Comparison of ENCODE assay signal across 1 cellular context in the genomic region with DNA sequence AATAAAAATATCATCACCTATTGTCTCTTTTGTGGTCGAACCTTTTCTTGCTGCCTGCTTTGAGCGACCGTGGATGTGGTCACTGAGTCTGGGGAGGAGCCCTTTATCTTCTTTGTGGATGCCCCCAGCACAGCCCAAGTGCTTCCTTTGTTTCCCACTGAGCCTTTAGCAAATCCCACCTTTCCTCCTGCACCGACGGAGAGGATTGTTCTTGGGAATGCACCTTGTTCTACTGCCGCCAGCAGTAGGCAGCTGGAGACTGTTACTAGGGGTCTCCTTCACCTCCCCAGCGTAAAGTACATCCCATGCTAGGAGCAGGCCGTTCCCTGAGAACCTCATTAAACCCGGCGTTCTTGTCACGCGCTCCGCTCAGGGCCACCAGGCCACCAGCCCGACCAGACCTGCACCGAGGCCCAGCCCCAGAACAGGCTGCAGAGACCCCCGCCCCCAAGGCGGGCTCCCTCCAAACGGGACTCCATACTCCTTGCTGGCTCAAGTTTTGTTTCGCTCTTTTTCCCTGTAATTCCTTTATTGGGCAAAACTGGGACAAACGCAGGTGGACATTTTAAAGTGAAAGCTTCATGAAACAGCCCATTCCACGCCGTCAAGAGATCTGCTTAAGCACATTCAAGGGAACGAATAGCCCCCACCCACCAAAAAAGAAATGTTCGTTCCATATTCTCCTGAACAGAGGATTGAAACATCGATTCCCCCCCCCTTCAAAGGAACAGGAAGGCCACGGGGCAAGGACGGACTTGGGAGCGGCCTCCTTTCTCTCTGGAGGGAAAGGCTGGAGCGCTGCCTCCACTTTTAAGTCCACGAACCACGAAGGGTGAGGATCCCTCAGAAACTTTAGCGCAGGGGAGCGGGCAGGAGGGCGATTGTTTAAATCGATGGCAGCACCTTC.
TF ChIP-seq lines count a peak whose summit lies in the region.

No MANE protein-coding gene starts in this region.

TF ChIP-seq in HepG2, 621 proteins besides CTCF, POLR2A, EP300 and RAD21 (continued from another document and continues in another):
- TF ChIP-seq, protein P1, sequence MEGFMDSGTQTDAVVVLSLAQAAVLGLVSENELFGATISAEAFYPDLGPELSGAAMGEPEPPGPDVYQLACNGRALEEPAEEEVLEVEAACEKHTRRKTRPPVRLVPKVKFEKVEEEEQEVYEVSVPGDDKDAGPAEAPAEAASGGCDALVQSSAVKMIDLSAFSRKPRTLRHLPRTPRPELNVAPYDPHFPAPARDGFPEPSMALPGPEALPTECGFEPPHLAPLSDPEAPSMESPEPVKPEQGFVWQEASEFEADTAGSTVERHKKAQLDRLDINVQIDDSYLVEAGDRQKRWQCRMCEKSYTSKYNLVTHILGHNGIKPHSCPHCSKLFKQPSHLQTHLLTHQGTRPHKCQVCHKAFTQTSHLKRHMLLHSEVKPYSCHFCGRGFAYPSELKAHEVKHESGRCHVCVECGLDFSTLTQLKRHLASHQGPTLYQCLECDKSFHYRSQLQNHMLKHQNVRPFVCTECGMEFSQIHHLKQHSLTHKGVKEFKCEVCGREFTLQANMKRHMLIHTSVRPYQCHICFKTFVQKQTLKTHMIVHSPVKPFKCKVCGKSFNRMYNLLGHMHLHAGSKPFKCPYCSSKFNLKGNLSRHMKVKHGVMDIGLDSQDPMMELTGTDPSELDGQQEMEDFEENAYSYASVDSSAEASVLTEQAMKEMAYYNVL (CRISPR knock-in tag; IDR thresholded peaks at IDR 0.05; ENCODE audit: borderline replicate concordance), result no peak; the same call in none of the 2 replicates
- TF ChIP-seq CBX2 (IDR thresholded peaks at IDR 0.05; ENCODE audit: low read depth, low read length), result no peak
- no peak for TF ChIP-seq CBX2 (CRISPR knock-in tag; IDR thresholded peaks at IDR 0.05; ENCODE audit: low read depth)
- peak; percentile 56; the same call in 1 of the 2 replicates for TF ChIP-seq RARG (CRISPR knock-in tag; IDR thresholded peaks at IDR 0.05; ENCODE audit: low read depth)
- no peak for TF ChIP-seq ZBTB42 (CRISPR knock-in tag; IDR thresholded peaks at IDR 0.05)
- no peak; the same call in 1 of the 2 replicates for TF ChIP-seq HOXA9 (CRISPR knock-in tag; IDR thresholded peaks at IDR 0.05; ENCODE audit: borderline replicate concordance)
- TF ChIP-seq ZFP62 (CRISPR knock-in tag; IDR thresholded peaks at IDR 0.05), result no peak
- TF ChIP-seq MIER3 (CRISPR knock-in tag; IDR thresholded peaks at IDR 0.05; ENCODE audit: borderline replicate concordance), result peak; percentile 56; the same call in 1 of the 2 replicates
- no peak for TF ChIP-seq ZNF383 (CRISPR knock-in tag; IDR thresholded peaks at IDR 0.05; ENCODE audit: borderline replicate concordance)
- TF ChIP-seq, protein P2, sequence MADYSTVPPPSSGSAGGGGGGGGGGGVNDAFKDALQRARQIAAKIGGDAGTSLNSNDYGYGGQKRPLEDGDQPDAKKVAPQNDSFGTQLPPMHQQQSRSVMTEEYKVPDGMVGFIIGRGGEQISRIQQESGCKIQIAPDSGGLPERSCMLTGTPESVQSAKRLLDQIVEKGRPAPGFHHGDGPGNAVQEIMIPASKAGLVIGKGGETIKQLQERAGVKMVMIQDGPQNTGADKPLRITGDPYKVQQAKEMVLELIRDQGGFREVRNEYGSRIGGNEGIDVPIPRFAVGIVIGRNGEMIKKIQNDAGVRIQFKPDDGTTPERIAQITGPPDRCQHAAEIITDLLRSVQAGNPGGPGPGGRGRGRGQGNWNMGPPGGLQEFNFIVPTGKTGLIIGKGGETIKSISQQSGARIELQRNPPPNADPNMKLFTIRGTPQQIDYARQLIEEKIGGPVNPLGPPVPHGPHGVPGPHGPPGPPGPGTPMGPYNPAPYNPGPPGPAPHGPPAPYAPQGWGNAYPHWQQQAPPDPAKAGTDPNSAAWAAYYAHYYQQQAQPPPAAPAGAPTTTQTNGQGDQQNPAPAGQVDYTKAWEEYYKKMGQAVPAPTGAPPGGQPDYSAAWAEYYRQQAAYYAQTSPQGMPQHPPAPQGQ (CRISPR knock-in tag; IDR thresholded peaks at IDR 0.05; ENCODE audit: borderline replicate concordance), result no peak
- 0 out of 2 replicates have a peak, but pooled peaks have one; percentile 52 for TF ChIP-seq ZBTB38 (CRISPR knock-in tag; IDR thresholded peaks at IDR 0.05)
- 0 out of 4 replicates have a peak, but pooled peaks of 1 of the 2 experiments have one; percentile 33 for TF ChIP-seq NR2F1 (CRISPR knock-in tag; IDR thresholded peaks at IDR 0.05)
- TF ChIP-seq ZSCAN22 (CRISPR knock-in tag; IDR thresholded peaks at IDR 0.05), result 0 out of 2 replicates have a peak, but pooled peaks have one; percentile 5
- no peak for TF ChIP-seq ZNF83 (CRISPR knock-in tag; IDR thresholded peaks at IDR 0.05; ENCODE audit: borderline replicate concordance)
- TF ChIP-seq HOXA7 (CRISPR knock-in tag; IDR thresholded peaks at IDR 0.05), result no peak
- TF ChIP-seq FOSL1 (CRISPR knock-in tag; IDR thresholded peaks at IDR 0.05; ENCODE audit: borderline replicate concordance), result no peak
- TF ChIP-seq RBM39 (IDR thresholded peaks at IDR 0.05; ENCODE audit: low read depth, low read length, poor library complexity, severe bottlenecking), result no peak
- no peak for TF ChIP-seq JUNB (CRISPR knock-in tag; IDR thresholded peaks at IDR 0.05; ENCODE audit: borderline replicate concordance)
- TF ChIP-seq FOXK2 (IDR thresholded peaks at IDR 0.05), result no peak
- no peak for TF ChIP-seq ATAD3A (CRISPR knock-in tag; IDR thresholded peaks at IDR 0.05)
- TF ChIP-seq ZNF547 (CRISPR knock-in tag; IDR thresholded peaks at IDR 0.05), result no peak
- TF ChIP-seq, protein P3, sequence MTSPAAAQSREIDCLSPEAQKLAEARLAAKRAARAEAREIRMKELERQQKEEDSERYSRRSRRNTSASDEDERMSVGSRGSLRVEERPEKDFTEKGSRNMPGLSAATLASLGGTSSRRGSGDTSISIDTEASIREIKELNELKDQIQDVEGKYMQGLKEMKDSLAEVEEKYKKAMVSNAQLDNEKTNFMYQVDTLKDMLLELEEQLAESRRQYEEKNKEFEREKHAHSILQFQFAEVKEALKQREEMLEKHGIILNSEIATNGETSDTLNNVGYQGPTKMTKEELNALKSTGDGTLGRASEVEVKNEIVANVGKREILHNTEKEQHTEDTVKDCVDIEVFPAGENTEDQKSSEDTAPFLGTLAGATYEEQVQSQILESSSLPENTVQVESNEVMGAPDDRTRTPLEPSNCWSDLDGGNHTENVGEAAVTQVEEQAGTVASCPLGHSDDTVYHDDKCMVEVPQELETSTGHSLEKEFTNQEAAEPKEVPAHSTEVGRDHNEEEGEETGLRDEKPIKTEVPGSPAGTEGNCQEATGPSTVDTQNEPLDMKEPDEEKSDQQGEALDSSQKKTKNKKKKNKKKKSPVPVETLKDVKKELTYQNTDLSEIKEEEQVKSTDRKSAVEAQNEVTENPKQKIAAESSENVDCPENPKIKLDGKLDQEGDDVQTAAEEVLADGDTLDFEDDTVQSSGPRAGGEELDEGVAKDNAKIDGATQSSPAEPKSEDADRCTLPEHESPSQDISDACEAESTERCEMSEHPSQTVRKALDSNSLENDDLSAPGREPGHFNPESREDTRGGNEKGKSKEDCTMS (CRISPR knock-in tag; conservative IDR thresholded peaks at IDR 0.05), result no peak
- TF ChIP-seq SRSF4 (IDR thresholded peaks at IDR 0.05; ENCODE audit: low read depth, low read length, poor library complexity, severe bottlenecking), result no peak
- TF ChIP-seq, protein P4, sequence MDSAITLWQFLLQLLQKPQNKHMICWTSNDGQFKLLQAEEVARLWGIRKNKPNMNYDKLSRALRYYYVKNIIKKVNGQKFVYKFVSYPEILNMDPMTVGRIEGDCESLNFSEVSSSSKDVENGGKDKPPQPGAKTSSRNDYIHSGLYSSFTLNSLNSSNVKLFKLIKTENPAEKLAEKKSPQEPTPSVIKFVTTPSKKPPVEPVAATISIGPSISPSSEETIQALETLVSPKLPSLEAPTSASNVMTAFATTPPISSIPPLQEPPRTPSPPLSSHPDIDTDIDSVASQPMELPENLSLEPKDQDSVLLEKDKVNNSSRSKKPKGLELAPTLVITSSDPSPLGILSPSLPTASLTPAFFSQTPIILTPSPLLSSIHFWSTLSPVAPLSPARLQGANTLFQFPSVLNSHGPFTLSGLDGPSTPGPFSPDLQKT (CRISPR knock-in tag; IDR thresholded peaks at IDR 0.05; ENCODE audit: borderline replicate concordance), result no peak
- TF ChIP-seq, protein P5, sequence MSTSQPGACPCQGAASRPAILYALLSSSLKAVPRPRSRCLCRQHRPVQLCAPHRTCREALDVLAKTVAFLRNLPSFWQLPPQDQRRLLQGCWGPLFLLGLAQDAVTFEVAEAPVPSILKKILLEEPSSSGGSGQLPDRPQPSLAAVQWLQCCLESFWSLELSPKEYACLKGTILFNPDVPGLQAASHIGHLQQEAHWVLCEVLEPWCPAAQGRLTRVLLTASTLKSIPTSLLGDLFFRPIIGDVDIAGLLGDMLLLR (CRISPR knock-in tag; IDR thresholded peaks at IDR 0.05), result 0 out of 2 replicates have a peak, but pooled peaks have one; percentile 50
- TF ChIP-seq NFRKB (IDR thresholded peaks at IDR 0.05), result no peak
- TF ChIP-seq, protein P6, sequence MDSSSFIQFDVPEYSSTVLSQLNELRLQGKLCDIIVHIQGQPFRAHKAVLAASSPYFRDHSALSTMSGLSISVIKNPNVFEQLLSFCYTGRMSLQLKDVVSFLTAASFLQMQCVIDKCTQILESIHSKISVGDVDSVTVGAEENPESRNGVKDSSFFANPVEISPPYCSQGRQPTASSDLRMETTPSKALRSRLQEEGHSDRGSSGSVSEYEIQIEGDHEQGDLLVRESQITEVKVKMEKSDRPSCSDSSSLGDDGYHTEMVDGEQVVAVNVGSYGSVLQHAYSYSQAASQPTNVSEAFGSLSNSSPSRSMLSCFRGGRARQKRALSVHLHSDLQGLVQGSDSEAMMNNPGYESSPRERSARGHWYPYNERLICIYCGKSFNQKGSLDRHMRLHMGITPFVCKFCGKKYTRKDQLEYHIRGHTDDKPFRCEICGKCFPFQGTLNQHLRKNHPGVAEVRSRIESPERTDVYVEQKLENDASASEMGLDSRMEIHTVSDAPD (CRISPR knock-in tag; IDR thresholded peaks at IDR 0.05), result no peak
- TF ChIP-seq HDAC1 (CRISPR knock-in tag; IDR thresholded peaks at IDR 0.05), result peak; percentile 51
- TF ChIP-seq ZNF607 (CRISPR knock-in tag; IDR thresholded peaks at IDR 0.05; ENCODE audit: borderline replicate concordance), result no peak
- TF ChIP-seq ZNF501 (CRISPR knock-in tag; IDR thresholded peaks at IDR 0.05), result peak; percentile 81
- peak; percentile 31; the same call in 1 of the 2 replicates for TF ChIP-seq ZNF616 (CRISPR knock-in tag; IDR thresholded peaks at IDR 0.05; ENCODE audit: low read depth)
- no peak for TF ChIP-seq PAX8 (CRISPR knock-in tag; IDR thresholded peaks at IDR 0.05; ENCODE audit: borderline replicate concordance)
- TF ChIP-seq, protein P7, sequence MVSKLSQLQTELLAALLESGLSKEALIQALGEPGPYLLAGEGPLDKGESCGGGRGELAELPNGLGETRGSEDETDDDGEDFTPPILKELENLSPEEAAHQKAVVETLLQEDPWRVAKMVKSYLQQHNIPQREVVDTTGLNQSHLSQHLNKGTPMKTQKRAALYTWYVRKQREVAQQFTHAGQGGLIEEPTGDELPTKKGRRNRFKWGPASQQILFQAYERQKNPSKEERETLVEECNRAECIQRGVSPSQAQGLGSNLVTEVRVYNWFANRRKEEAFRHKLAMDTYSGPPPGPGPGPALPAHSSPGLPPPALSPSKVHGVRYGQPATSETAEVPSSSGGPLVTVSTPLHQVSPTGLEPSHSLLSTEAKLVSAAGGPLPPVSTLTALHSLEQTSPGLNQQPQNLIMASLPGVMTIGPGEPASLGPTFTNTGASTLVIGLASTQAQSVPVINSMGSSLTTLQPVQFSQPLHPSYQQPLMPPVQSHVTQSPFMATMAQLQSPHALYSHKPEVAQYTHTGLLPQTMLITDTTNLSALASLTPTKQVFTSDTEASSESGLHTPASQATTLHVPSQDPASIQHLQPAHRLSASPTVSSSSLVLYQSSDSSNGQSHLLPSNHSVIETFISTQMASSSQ (IDR thresholded peaks at IDR 0.05; ENCODE audit: low read depth), result no peak
- TF ChIP-seq, protein P7 (CRISPR knock-in tag; IDR thresholded peaks at IDR 0.05; ENCODE audit: borderline replicate concordance), result no peak
- no peak for TF ChIP-seq MEIS1 (CRISPR knock-in tag; IDR thresholded peaks at IDR 0.05; ENCODE audit: borderline replicate concordance)
- TF ChIP-seq, protein P8, sequence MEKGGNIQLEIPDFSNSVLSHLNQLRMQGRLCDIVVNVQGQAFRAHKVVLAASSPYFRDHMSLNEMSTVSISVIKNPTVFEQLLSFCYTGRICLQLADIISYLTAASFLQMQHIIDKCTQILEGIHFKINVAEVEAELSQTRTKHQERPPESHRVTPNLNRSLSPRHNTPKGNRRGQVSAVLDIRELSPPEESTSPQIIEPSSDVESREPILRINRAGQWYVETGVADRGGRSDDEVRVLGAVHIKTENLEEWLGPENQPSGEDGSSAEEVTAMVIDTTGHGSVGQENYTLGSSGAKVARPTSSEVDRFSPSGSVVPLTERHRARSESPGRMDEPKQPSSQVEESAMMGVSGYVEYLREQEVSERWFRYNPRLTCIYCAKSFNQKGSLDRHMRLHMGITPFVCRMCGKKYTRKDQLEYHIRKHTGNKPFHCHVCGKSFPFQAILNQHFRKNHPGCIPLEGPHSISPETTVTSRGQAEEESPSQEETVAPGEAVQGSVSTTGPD (CRISPR knock-in tag; IDR thresholded peaks at IDR 0.05), result no peak; the same call in 1 of the 2 replicates
- no peak; the same call in 1 of the 2 replicates for TF ChIP-seq ZNF484 (CRISPR knock-in tag; IDR thresholded peaks at IDR 0.05; ENCODE audit: borderline replicate concordance, low read depth)
- TF ChIP-seq, protein P9, sequence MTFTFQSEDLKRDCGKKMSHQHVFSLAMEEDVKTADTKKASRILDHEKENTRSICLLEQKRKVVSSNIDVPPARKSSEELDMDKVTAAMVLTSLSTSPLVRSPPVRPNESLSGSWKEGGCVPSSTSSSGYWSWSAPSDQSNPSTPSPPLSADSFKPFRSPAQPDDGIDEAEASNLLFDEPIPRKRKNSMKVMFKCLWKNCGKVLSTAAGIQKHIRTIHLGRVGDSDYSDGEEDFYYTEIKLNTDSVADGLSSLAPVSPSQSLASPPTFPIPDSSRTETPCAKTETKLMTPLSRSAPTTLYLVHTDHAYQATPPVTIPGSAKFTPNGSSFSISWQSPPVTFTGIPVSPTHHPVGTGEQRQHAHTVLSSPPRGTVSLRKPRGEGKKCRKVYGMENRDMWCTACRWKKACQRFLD (CRISPR knock-in tag; IDR thresholded peaks at IDR 0.05; ENCODE audit: borderline replicate concordance), result peak; percentile 53; the same call in 1 of the 2 replicates
- TF ChIP-seq DNMT1 (CRISPR knock-in tag; IDR thresholded peaks at IDR 0.05), result no peak
- no peak for TF ChIP-seq NAIF1 (CRISPR knock-in tag; IDR thresholded peaks at IDR 0.05; ENCODE audit: borderline replicate concordance)
- 0 out of 2 replicates have a peak, but pooled peaks have one; percentile 10 for TF ChIP-seq NFYC (CRISPR knock-in tag; IDR thresholded peaks at IDR 0.05)
- TF ChIP-seq NPAS2 (CRISPR knock-in tag; IDR thresholded peaks at IDR 0.05; ENCODE audit: borderline replicate concordance), result no peak
- 0 out of 2 replicates have a peak, but pooled peaks have one; percentile 3 for TF ChIP-seq ZNF34 (CRISPR knock-in tag; IDR thresholded peaks at IDR 0.05; ENCODE audit: borderline replicate concordance)
